9 cellular contexts compared by ENCODE assay signal in the genomic region with DNA sequence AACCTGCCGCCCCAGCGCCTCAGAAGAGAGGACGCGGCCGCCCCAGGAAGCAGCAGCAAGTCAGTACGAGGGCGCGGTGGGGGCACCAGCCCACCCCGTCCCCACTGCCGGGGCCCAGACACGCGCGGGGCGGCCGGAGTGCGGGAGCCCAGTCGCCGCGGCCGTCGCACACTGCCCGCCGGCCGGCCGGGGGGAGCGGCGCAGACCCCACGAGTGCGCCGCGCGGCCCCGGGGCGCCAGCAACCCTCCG. TPM values are rescaled to one million over a fixed set of nuclear protein-coding genes. Genes with fewer than 3 reads are reported as not detected.
A peak's percentile ranks its signal among the peaks of the same experiment; 100 is the strongest.
DNase-seq lines count a peak whose midpoint lies in the region; ATAC-seq, FAIRE-seq and TF ChIP-seq lines count a peak whose summit lies in the region.
"Had no signal": no experiment of that assay in that cellular context is flagged by ENCODE, and none has a peak within 500 bp of the region (broad histone marks: within the 10 kb centered on the region; RNA-seq: fewer than 3 reads in every experiment).

No MANE protein-coding gene starts in this region.

- peak overlapping the region; percentile 92; the same call in 1 of the 2 replicates for H2BK5ac ChIP-seq in H1 (ENCODE audit: low read depth, low read length)

- POLR2A ChIA-PET in H1 (lab: Charles Lee; ENCODE audit: partially characterized antibody): interaction anchor here (0.6 to 1.9 kb wide), 4 partner anchors 17 to 306 kb away, joined by 3 to 7 read pairs (median 4); a partner anchor contains a TSS

- no peak for DNase-seq in activated naive CD4-positive, alpha-beta T cell treated with anti-CD3 and anti-CD28 coated beads for 36 hours
- no peak for DNase-seq in activated naive CD4-positive, alpha-beta T cell treated with anti-CD3 and anti-CD28 coated beads, Interleukin-2, amount 50 U/mL, for 16 hours
- DNase-seq in H1 (ENCODE audit: low read depth in 1 of 2, low spot score in 2 of 2): no peak
- DNase-seq in uterus: no peak
- DNase-seq in dermis blood vessel endothelial cell: no peak
- DNase-seq in adrenal gland: no peak

- H3K4me3 ChIP-seq in H1 (ENCODE audit: extremely low read depth in 1 of 4, insufficient read depth in 2 of 4, low read depth in 3 of 4, low read length in 4 of 4) (peak overlapping the region; percentile 83 to 93 (median 88)), muscle layer of colon (ENCODE audit: low read depth in 1 of 2, low read length in 2 of 2) (peak overlapping the region; percentile 57 to 63), uterus (peak overlapping the region; percentile 27 to 50), adrenal gland (peak overlapping the region in 1 of 4 donors; percentile 60)

- H3K4me1 ChIP-seq in H1 (replicated peaks in 1 of 4; ENCODE audit: control insufficient read depth in 3 of 4, insufficient read depth in 4 of 4, low read length in 3 of 4): peaks cover 2 to 12% (median 7%) of the 10 kb centered on the region in 4 experiments; a peak in 4 of 7 replicates
- H3K4me1 ChIP-seq in muscle layer of colon (ENCODE audit: insufficient read depth, low read length): peaks cover 12% of the 10 kb centered on the region
- peaks cover 0 to 28% of the 10 kb centered on the region in 2 donors for H3K4me1 ChIP-seq in uterus
- H3K4me1 ChIP-seq in adrenal gland (replicated peaks in 1 of 2): peaks cover 19 to 30% of the 10 kb centered on the region in 2 donors

- peak overlapping the region; percentile 76 for H4K8ac ChIP-seq in H1 (ENCODE audit: extremely low read depth, insufficient read depth, low read length)

- no peak for TF ChIP-seq CTCF in H1 (IDR thresholded peaks at IDR 0.05; ENCODE audit: control extremely low read depth in 1 of 3, insufficient read depth in 1 of 3, low read depth in 1 of 3, low read length in 3 of 3)
- TF ChIP-seq CTCF in uterus (IDR thresholded peaks at IDR 0.05): no peak
- no peak for TF ChIP-seq CTCF in adrenal gland (IDR thresholded peaks at IDR 0.05)

- ATAC-seq in GM18858 (IDR thresholded peaks at IDR 0.05; ENCODE audit: unreplicated experiment): no peak

- H3K9me3 Mint-ChIP-seq in activated naive CD4-positive, alpha-beta T cell treated with anti-CD3 and anti-CD28 coated beads for 36 hours: peaks cover 2% of the 10 kb centered on the region

- H3K9me3 ChIP-seq in H1 (ENCODE audit: insufficient read depth in 2 of 2, low read depth in 1 of 2, low read length in 1 of 2) (no peaks in the 10 kb centered on the region), muscle layer of colon (ENCODE audit: low read length) (no peaks in the 10 kb centered on the region), uterus (peaks cover 0 to 3% of the 10 kb centered on the region in 2 donors), adrenal gland (replicated peaks in 1 of 3) (no peaks in the 10 kb centered on the region)

- no peaks in the 10 kb centered on the region for H4K20me1 ChIP-seq in H1 (replicated peaks in 1 of 2; ENCODE audit: control insufficient read depth in 1 of 2, insufficient read depth in 2 of 2, low read length in 2 of 2)

- H2BK15ac ChIP-seq in H1 (ENCODE audit: low read length): no peak overlapping the region

- H3K4ac ChIP-seq in H1 (replicated peaks; ENCODE audit: insufficient read length, low read depth, low read length): no peak overlapping the region

- TF ChIP-seq POLR2A in H1 (IDR thresholded peaks at IDR 0.05; ENCODE audit: control extremely low read depth in 1 of 2, low read depth in 2 of 2, low read length in 2 of 2) (no peak), uterus (IDR thresholded peaks at IDR 0.05) (no peak), adrenal gland (IDR thresholded peaks at IDR 0.05) (no peak)

- WGBS in H1 (ENCODE audit: extremely low coverage in 1 of 2, insufficient coverage in 1 of 2, insufficient read length in 1 of 2, insufficient replicate concordance in 2 of 2, low coverage in 1 of 2, low lambda C conversion rate in 2 of 2, missing lambda C conversion rate in 1 of 2), 2 experiments: 0% methylated on average over 6 of the region's 35 CpGs; no CpG with 5 or more reads in 1 of the 2 experiments
- WGBS in adrenal gland, 4 donors: 1 to 2% methylated on average over 34 to 35 of the region's 35 CpGs; no CpG with 5 or more reads in 2 of the 4 donors

- H3K56ac ChIP-seq in H1 (replicated peaks; ENCODE audit: insufficient read length, low read depth, low read length): peak overlapping the region; percentile 1

- no peaks in the 10 kb centered on the region for H3K79me1 ChIP-seq in H1 (ENCODE audit: low read depth, low read length)

- H3K36me3 Mint-ChIP-seq in activated naive CD4-positive, alpha-beta T cell treated with anti-CD3 and anti-CD28 coated beads for 36 hours (ENCODE audit: low read depth): no peaks in the 10 kb centered on the region

- no peaks in the 10 kb centered on the region for H3K27me3 ChIP-seq in H1 (replicated peaks in 1 of 4; ENCODE audit: control insufficient read depth in 3 of 4, extremely low read depth in 1 of 4, insufficient read depth in 3 of 4, low read length in 3 of 4)
- peaks cover 38 to 55% of the 10 kb centered on the region in 2 donors for H3K27me3 ChIP-seq in muscle layer of colon (ENCODE audit: control insufficient read depth in 1 of 2, insufficient read depth in 2 of 2, low read length in 2 of 2)
- peaks cover 24 to 74% of the 10 kb centered on the region in 2 donors for H3K27me3 ChIP-seq in uterus
- H3K27me3 ChIP-seq in adrenal gland: peaks cover 63% of the 10 kb centered on the region

- H3K4me2 ChIP-seq in H1 (ENCODE audit: insufficient read depth in 1 of 2, low read depth in 2 of 2, low read length in 2 of 2): peak overlapping the region; percentile 100

- no peak overlapping the region for H2BK120ac ChIP-seq in H1 (replicated peaks; ENCODE audit: low read depth, low read length)

- peak overlapping the region; percentile 69 for H3K4me3 Mint-ChIP-seq in activated naive CD4-positive, alpha-beta T cell treated with anti-CD3 and anti-CD28 coated beads for 36 hours

- no peak overlapping the region for H2BK12ac ChIP-seq in H1 (ENCODE audit: low read depth, low read length)

- intact Hi-C loops in activated naive CD4-positive, alpha-beta T cell treated with anti-CD3 and anti-CD28 coated beads for 36 hours (cut with micrococcal nuclease): loop anchor here (5.0 to 10.0 kb wide), 2 partner anchors 83 to 270 kb away; no protein-coding TSS in a partner anchor
- intact Hi-C loops in uterus (cut with DNase I; ENCODE audit: low total_unique reads) (no loop called here), adrenal gland (cut with DNase I) (no loop called here)

- peaks cover 20% of the 10 kb centered on the region for H3K23me2 ChIP-seq in H1 (ENCODE audit: low read depth, low read length)

- H2AFZ ChIP-seq in H1 (ENCODE audit: low read length): no peak overlapping the region

- TF ChIP-seq EP300 in H1 (IDR thresholded peaks at IDR 0.05; ENCODE audit: borderline replicate concordance in 1 of 2, low read depth in 2 of 2, low read length in 2 of 2): no peak

- CTCF ChIA-PET in activated naive CD4-positive, alpha-beta T cell treated with anti-CD3 and anti-CD28 coated beads for 36 hours (lab: Charles Lee): no interaction called here
- CTCF ChIA-PET in H1 (lab: Charles Lee; ENCODE audit: partially characterized antibody): interaction anchor here (1.0 to 1.4 kb wide), 3 partner anchors 53 to 82 kb away, joined by 3 to 6 read pairs (median 3); no protein-coding TSS in a partner anchor

- H3K27me3 Mint-ChIP-seq in activated naive CD4-positive, alpha-beta T cell treated with anti-CD3 and anti-CD28 coated beads for 36 hours (ENCODE audit: low read depth): peaks cover 58% of the 10 kb centered on the region

- H3K9ac ChIP-seq in H1 (replicated peaks in 1 of 4; ENCODE audit: extremely low read depth in 1 of 4, low read depth in 3 of 4, low read length in 3 of 4): peak overlapping the region in 3 of 4 experiments; percentile 69 to 79 (median 72); a peak in 6 of 7 replicates
- no peak overlapping the region for H3K9ac ChIP-seq in muscle layer of colon (ENCODE audit: low read length)

- TF ChIP-seq RAD21 in H1 (IDR thresholded peaks at IDR 0.05 in 1 of 2, conservative IDR thresholded peaks at IDR 0.05 in 1 of 2; ENCODE audit: low read depth in 2 of 2, low read length in 2 of 2): no peak

- no peak overlapping the region for H2BK20ac ChIP-seq in H1 (ENCODE audit: low read length)

- H3K27ac ChIP-seq in H1 (ENCODE audit: low read depth, low read length): peak overlapping the region; percentile 54; the same call in 1 of the 2 replicates
- H3K27ac ChIP-seq in muscle layer of colon (ENCODE audit: low read depth, low read length): no peak overlapping the region
- H3K27ac ChIP-seq in uterus: no peak overlapping the region
- H3K27ac ChIP-seq in adrenal gland: no peak overlapping the region

- no peak overlapping the region for H3K23ac ChIP-seq in H1 (ENCODE audit: insufficient read length)

- no peak overlapping the region for H3K27ac Mint-ChIP-seq in activated naive CD4-positive, alpha-beta T cell treated with anti-CD3 and anti-CD28 coated beads for 36 hours

- H3K4me1 Mint-ChIP-seq in activated naive CD4-positive, alpha-beta T cell treated with anti-CD3 and anti-CD28 coated beads for 36 hours (ENCODE audit: low read depth): peaks cover 22% of the 10 kb centered on the region

- H2AK5ac ChIP-seq in H1 (ENCODE audit: low read depth, low read length): no peak overlapping the region

- H3K14ac ChIP-seq in H1 (ENCODE audit: insufficient read length): no peak overlapping the region

- H3K36me3 ChIP-seq in H1 (ENCODE audit: control insufficient read depth in 2 of 4, insufficient read depth in 4 of 4, low read length in 3 of 4) (peaks cover 0 to 8% (median under 1%) of the 10 kb centered on the region in 4 experiments; a peak in 3 of 8 replicates), muscle layer of colon (ENCODE audit: insufficient read depth, low read length) (no peaks in the 10 kb centered on the region), uterus (no peaks in the 10 kb centered on the region), adrenal gland (replicated peaks in 1 of 2) (no peaks in the 10 kb centered on the region)

- peak overlapping the region; percentile 57 for H4K5ac ChIP-seq in H1 (ENCODE audit: insufficient read length, low read depth, low read length)

- H3K79me2 ChIP-seq in H1 (ENCODE audit: control insufficient read depth in 1 of 2, insufficient read depth in 2 of 2, low read length in 2 of 2): peaks cover 0 to 47% of the 10 kb centered on the region in 2 experiments; a peak in 3 of 4 replicates

- peak overlapping the region; percentile 97; the same call in 1 of the 2 replicates for H3K18ac ChIP-seq in H1 (ENCODE audit: extremely low read depth, low read length)

- H4K91ac ChIP-seq in H1 (replicated peaks; ENCODE audit: insufficient read length, low read length): peak overlapping the region; percentile 93

- no peak for FAIRE-seq in H1 (lab: Jason Lieb, UNC)
- FAIRE-seq: D721Med had no signal

RNA-seq across cellular contexts. Expression of a gene that starts 1.0 kb away (rescaled TPM):
- not detected for total RNA-seq in activated naive CD4-positive, alpha-beta T cell treated with anti-CD3 and anti-CD28 coated beads for 36 hours
- 103 and 104 TPM in 2 replicates for total RNA-seq in H1 (2021; fragmentation: NEBNext Ultra II Directional; extraction: Animal tissue kit (Norgen Biotek cat#: 25700))
- polyA plus RNA-seq in H1 (2011; rRNA removed): 46.0 and 50.7 TPM in 2 replicates
- polyA plus RNA-seq in H1 (2011; cell fraction: cytosol; rRNA removed): 45.4 TPM
- polyA plus RNA-seq in H1 (2011; cell fraction: nucleus; rRNA removed): 77.0 TPM
- 35.0 to 68.1 TPM (median 44.6 TPM) in 4 replicates for polyA plus RNA-seq in H1 (2012, experiment 1 of 2)
- 13.2 TPM for polyA plus RNA-seq in H1 (2012, experiment 2 of 2)
- 89.7 TPM for polyA plus RNA-seq in H1 (2013, experiment 1 of 2)
- polyA plus RNA-seq in H1 (2013, experiment 2 of 2): 80.7 TPM
- polyA minus RNA-seq in H1 (2011; rRNA and poly(A)+ RNA removed): 38.8 and 46.1 TPM in 2 replicates
- 64.0 TPM for polyA minus RNA-seq in H1 (2011; cell fraction: cytosol; rRNA and poly(A)+ RNA removed)
- 103 TPM for polyA minus RNA-seq in H1 (2011; cell fraction: nucleus; rRNA and poly(A)+ RNA removed)
- total RNA-seq in uterus: 10 to 100 TPM in 1 of 4 donors, under 1 TPM in 2, not detected in 1; 0.29 to 15.9 (median 0.51) TPM
- total RNA-seq in dermis blood vessel endothelial cell: 4.4 and 6.5 TPM in 2 replicates
- under 1 TPM in 3 of 8 donors, not detected in 5; 0.03 to 0.42 (median 0.25) TPM for total RNA-seq in adrenal gland
- under 1 TPM in 1 of 3 donors, not detected in 2; 0.04 TPM for polyA plus RNA-seq in adrenal gland
